In the genomic region with DNA sequence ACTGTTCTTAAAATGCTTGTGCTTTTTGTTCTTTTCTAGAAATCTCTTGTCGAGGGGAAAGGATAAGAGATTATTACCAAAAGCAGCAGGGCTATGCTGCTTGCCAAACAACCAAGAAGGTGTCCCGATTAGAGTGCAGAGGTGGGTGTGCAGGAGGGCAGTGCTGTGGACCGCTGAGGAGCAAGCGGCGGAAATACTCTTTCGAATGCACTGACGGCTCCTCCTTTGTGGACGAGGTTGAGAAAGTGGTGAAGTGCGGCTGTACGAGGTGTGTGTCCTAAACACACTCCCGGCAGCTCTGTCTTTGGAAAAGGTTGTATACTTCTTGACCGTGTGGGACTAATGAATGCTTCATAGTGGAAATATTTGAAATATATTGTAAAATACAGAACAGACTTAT, we compare ENCODE assay signal across 1 cellular context.
TF ChIP-seq lines count a peak whose summit lies in the region.

No MANE protein-coding gene starts in this region.

TF ChIP-seq in IMR-90, 13 proteins besides CTCF, POLR2A, EP300 and RAD21 (continued from another document):
- no peak for TF ChIP-seq RCOR1 (IDR thresholded peaks at IDR 0.05; ENCODE audit: insufficient replicate concordance, low read length)
- no peak for TF ChIP-seq BHLHE40 (IDR thresholded peaks at IDR 0.05; ENCODE audit: low read depth, low read length)
- no peak for TF ChIP-seq USF2 (IDR thresholded peaks at IDR 0.05; ENCODE audit: low read depth, low read length)
- TF ChIP-seq CEBPB (IDR thresholded peaks at IDR 0.05; ENCODE audit: low read depth, low read length), result no peak
